1 cellular context compared by ENCODE assay signal in genomic region chr19:3774621-3775373, GRCh38.
TF ChIP-seq lines count a peak whose summit lies in the region.

No MANE protein-coding gene starts in this region.

TF ChIP-seq in K562, 482 proteins besides CTCF, POLR2A, EP300 and RAD21:
- TF ChIP-seq POLR2AphosphoS5 (IDR thresholded peaks at IDR 0.05; ENCODE audit: control insufficient read depth, insufficient read depth, low read depth, low read length), result no peak
- no peak for TF ChIP-seq PPARD (CRISPR knock-in tag; IDR thresholded peaks at IDR 0.05)
- no peak for TF ChIP-seq SIN3B (IDR thresholded peaks at IDR 0.05; ENCODE audit: low read depth)
- no peak for TF ChIP-seq BDP1 (IDR thresholded peaks at IDR 0.05; ENCODE audit: insufficient read depth, insufficient read length)
- TF ChIP-seq PHF8 (IDR thresholded peaks at IDR 0.05; ENCODE audit: borderline replicate concordance, low read length), result no peak
- TF ChIP-seq, protein P1, sequence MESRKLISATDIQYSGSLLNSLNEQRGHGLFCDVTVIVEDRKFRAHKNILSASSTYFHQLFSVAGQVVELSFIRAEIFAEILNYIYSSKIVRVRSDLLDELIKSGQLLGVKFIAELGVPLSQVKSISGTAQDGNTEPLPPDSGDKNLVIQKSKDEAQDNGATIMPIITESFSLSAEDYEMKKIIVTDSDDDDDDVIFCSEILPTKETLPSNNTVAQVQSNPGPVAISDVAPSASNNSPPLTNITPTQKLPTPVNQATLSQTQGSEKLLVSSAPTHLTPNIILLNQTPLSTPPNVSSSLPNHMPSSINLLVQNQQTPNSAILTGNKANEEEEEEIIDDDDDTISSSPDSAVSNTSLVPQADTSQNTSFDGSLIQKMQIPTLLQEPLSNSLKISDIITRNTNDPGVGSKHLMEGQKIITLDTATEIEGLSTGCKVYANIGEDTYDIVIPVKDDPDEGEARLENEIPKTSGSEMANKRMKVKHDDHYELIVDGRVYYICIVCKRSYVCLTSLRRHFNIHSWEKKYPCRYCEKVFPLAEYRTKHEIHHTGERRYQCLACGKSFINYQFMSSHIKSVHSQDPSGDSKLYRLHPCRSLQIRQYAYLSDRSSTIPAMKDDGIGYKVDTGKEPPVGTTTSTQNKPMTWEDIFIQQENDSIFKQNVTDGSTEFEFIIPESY (CRISPR knock-in tag; IDR thresholded peaks at IDR 0.05), result no peak
- no peak for TF ChIP-seq FOXM1 (IDR thresholded peaks at IDR 0.05; ENCODE audit: low read depth)
- TF ChIP-seq FOXM1 (CRISPR knock-in tag; IDR thresholded peaks at IDR 0.05; ENCODE audit: low read depth), result no peak
- TF ChIP-seq BACH1 (tag; IDR thresholded peaks at IDR 0.05), result no peak
- TF ChIP-seq EP400 (IDR thresholded peaks at IDR 0.05), result no peak
- TF ChIP-seq SMARCC2 (IDR thresholded peaks at IDR 0.05; ENCODE audit: low read depth), result no peak
- no peak for TF ChIP-seq TBL1XR1 (IDR thresholded peaks at IDR 0.05; ENCODE audit: low read length in 2 of 2)
- TF ChIP-seq, protein P2, sequence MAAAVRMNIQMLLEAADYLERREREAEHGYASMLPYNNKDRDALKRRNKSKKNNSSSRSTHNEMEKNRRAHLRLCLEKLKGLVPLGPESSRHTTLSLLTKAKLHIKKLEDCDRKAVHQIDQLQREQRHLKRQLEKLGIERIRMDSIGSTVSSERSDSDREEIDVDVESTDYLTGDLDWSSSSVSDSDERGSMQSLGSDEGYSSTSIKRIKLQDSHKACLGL (CRISPR knock-in tag; IDR thresholded peaks at IDR 0.05; ENCODE audit: borderline replicate concordance, poor library complexity, severe bottlenecking), result no peak
- TF ChIP-seq RBM34 (IDR thresholded peaks at IDR 0.05; ENCODE audit: borderline replicate concordance, insufficient read depth, low read length), result no peak
- TF ChIP-seq ZNF740 (CRISPR knock-in tag; IDR thresholded peaks at IDR 0.05), result peak; percentile 73
- TF ChIP-seq ZNF740 (tag; IDR thresholded peaks at IDR 0.05), result no peak
- peak; percentile 60; the same call in 1 of the 2 replicates for TF ChIP-seq ESRRA (IDR thresholded peaks at IDR 0.05; ENCODE audit: borderline replicate concordance, low read depth)
- TF ChIP-seq MTA3 (IDR thresholded peaks at IDR 0.05; ENCODE audit: borderline replicate concordance), result no peak
- TF ChIP-seq, protein P3, sequence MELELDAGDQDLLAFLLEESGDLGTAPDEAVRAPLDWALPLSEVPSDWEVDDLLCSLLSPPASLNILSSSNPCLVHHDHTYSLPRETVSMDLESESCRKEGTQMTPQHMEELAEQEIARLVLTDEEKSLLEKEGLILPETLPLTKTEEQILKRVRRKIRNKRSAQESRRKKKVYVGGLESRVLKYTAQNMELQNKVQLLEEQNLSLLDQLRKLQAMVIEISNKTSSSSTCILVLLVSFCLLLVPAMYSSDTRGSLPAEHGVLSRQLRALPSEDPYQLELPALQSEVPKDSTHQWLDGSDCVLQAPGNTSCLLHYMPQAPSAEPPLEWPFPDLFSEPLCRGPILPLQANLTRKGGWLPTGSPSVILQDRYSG (tag; conservative IDR thresholded peaks at IDR 0.05; ENCODE audit: low read depth), result no peak
- TF ChIP-seq GATAD2B (IDR thresholded peaks at IDR 0.05; ENCODE audit: borderline replicate concordance), result no peak
- no peak for TF ChIP-seq RBM17 (IDR thresholded peaks at IDR 0.05; ENCODE audit: borderline replicate concordance, low read depth, low read length)
- TF ChIP-seq CCAR2 (IDR thresholded peaks at IDR 0.05; ENCODE audit: low read depth, low read length), result no peak
- no peak for TF ChIP-seq NFXL1 (CRISPR knock-in tag; IDR thresholded peaks at IDR 0.05)
- TF ChIP-seq POLR3A (IDR thresholded peaks at IDR 0.05; ENCODE audit: borderline replicate concordance, extremely low read depth, insufficient read depth, insufficient read length), result no peak
- no peak for TF ChIP-seq ZNF224 (CRISPR knock-in tag; IDR thresholded peaks at IDR 0.05)
- TF ChIP-seq ZBTB7A (IDR thresholded peaks at IDR 0.05; ENCODE audit: borderline replicate concordance, control insufficient read depth, low read depth, low read length), result peak; percentile 32; the same call in 1 of the 2 replicates
- TF ChIP-seq DIDO1 (tag; IDR thresholded peaks at IDR 0.05; ENCODE audit: low read depth), result no peak
- TF ChIP-seq HDAC1 (IDR thresholded peaks at IDR 0.05), result no peak
- no peak for TF ChIP-seq ILF3 (IDR thresholded peaks at IDR 0.05; ENCODE audit: borderline replicate concordance)
- TF ChIP-seq ELF4 (CRISPR knock-in tag; IDR thresholded peaks at IDR 0.05), result no peak
- no peak for TF ChIP-seq ETV6 (IDR thresholded peaks at IDR 0.05; ENCODE audit: borderline replicate concordance in 1 of 2, low read depth in 2 of 2, low read length in 1 of 2)
- TF ChIP-seq ETV6 (CRISPR knock-in tag; IDR thresholded peaks at IDR 0.05; ENCODE audit: borderline replicate concordance), result no peak
- TF ChIP-seq ARNT (IDR thresholded peaks at IDR 0.05), result no peak
- peak; percentile 77 for TF ChIP-seq VEZF1 (CRISPR knock-in tag; IDR thresholded peaks at IDR 0.05)
- no peak for TF ChIP-seq SRSF1 (IDR thresholded peaks at IDR 0.05; ENCODE audit: low read depth, low read length)
